Comparison of ENCODE assay signal across 28 cellular contexts in genomic region chr11:12531681-12532080, GRCh38.
"Had no signal": no experiment of that assay in that cellular context is flagged by ENCODE, and none has a peak within 500 bp of the region (broad histone marks: within the 10 kb centered on the region; RNA-seq: fewer than 3 reads in every experiment).

No MANE protein-coding gene starts in this region.

- H3K27ac Mint-ChIP-seq: activated naive CD8-positive, alpha-beta T cell treated with anti-CD3 and anti-CD28 coated beads, Interleukin-2, amount 50 U/mL, for 24 hours; nephron; progenitor cell of endocrine pancreas; stimulated activated naive B cell treated with anti-CD40 and anti-IgM and Interleukin-4, amounts not matched to agents 10 μg/mL and 1 μg/mL and 100 μg/mL, for 72 hours; T-helper 1 cell treated with Interleukin-12 subunit alpha and Interleukin-12 subunit beta and Interleukin-4 antibody, amounts not matched to agents 30 μg/mL and 1 μg/mL, for 36 hours had no signal

- H3K4me3 ChIP-seq: breast epithelium, heart right ventricle, right lobe of liver, stomach, tibial nerve had no signal

- H3K9me3 ChIP-seq: breast epithelium, heart right ventricle, neutrophil, right lobe of liver, stomach, tibial nerve had no signal

- H3K27ac ChIP-seq: breast epithelium, heart right ventricle, neutrophil, right lobe of liver, stomach, tibial nerve, WERI-Rb-1 had no signal

- H3K4me1 ChIP-seq: breast epithelium had no signal

- H3K27me3 ChIP-seq: breast epithelium, heart right ventricle, right lobe of liver, stomach, tibial nerve had no signal

- H3K9me3 Mint-ChIP-seq: activated naive CD8-positive, alpha-beta T cell treated with anti-CD3 and anti-CD28 coated beads, Interleukin-2, amount 50 U/mL, for 24 hours; central memory CD8-positive, alpha-beta T cell; nephron; stimulated activated naive B cell treated with anti-CD40 and anti-IgM and Interleukin-4, amounts not matched to agents 10 μg/mL and 1 μg/mL and 100 μg/mL, for 72 hours; T-helper 1 cell treated with Interleukin-12 subunit alpha and Interleukin-12 subunit beta and Interleukin-4 antibody, amounts not matched to agents 30 μg/mL and 1 μg/mL, for 36 hours had no signal

- H3K4me3 Mint-ChIP-seq: activated naive CD8-positive, alpha-beta T cell treated with anti-CD3 and anti-CD28 coated beads, Interleukin-2, amount 50 U/mL, for 24 hours; central memory CD8-positive, alpha-beta T cell; nephron; stimulated activated naive B cell treated with anti-CD40 and anti-IgM and Interleukin-4, amounts not matched to agents 10 μg/mL and 1 μg/mL and 100 μg/mL, for 72 hours; T-helper 1 cell treated with Interleukin-12 subunit alpha and Interleukin-12 subunit beta and Interleukin-4 antibody, amounts not matched to agents 30 μg/mL and 1 μg/mL, for 36 hours had no signal

- H3K4me1 Mint-ChIP-seq: activated naive CD8-positive, alpha-beta T cell treated with anti-CD3 and anti-CD28 coated beads, Interleukin-2, amount 50 U/mL, for 24 hours; central memory CD8-positive, alpha-beta T cell; nephron; stimulated activated naive B cell treated with anti-CD40 and anti-IgM and Interleukin-4, amounts not matched to agents 10 μg/mL and 1 μg/mL and 100 μg/mL, for 72 hours had no signal

- H3K36me3 ChIP-seq: breast epithelium, neutrophil, right lobe of liver, WERI-Rb-1 had no signal

- ATAC-seq: activated CD4-positive, CD25-positive, alpha-beta regulatory T cell treated with anti-CD3 and anti-CD28 coated beads, Interleukin-2, amount 50 U/mL, for 24 hours; activated naive CD8-positive, alpha-beta T cell treated with anti-CD3 and anti-CD28 coated beads, Interleukin-2, amount 50 U/mL, for 24 hours; heart right ventricle; left ventricle myocardium superior; right lobe of liver; stimulated activated naive B cell treated with anti-CD40 and anti-IgM and Interleukin-4, amounts not matched to agents 10 μg/mL and 1 μg/mL and 100 μg/mL, for 72 hours had no signal

- H3K36me3 Mint-ChIP-seq: stimulated activated naive B cell treated with anti-CD40 and anti-IgM and Interleukin-4, amounts not matched to agents 10 μg/mL and 1 μg/mL and 100 μg/mL, for 72 hours had no signal

- DNase-seq: activated CD4-positive, alpha-beta T cell treated with anti-CD3 and anti-CD28 coated beads for 48 hours; activated CD4-positive, alpha-beta T cell treated with anti-CD3 and anti-CD28 coated beads, Interleukin-2, amount 50 U/mL, for 48 hours; activated CD8-positive, alpha-beta memory T cell treated with anti-CD3 and anti-CD28 coated beads, Interleukin-2, amount 50 U/mL, for 4 hours; activated gamma-delta T cell treated with Interleukin-2 at 50 U/mL for 16 hours; activated naive CD4-positive, alpha-beta T cell treated with anti-CD3 and anti-CD28 coated beads, Interleukin-2, amount 50 U/mL, for 16 hours; activated naive CD8-positive, alpha-beta T cell treated with anti-CD3 and anti-CD28 coated beads, Interleukin-2, amount 50 U/mL, for 24 hours; activated T-cell treated with anti-CD3 and anti-CD28 coated beads, Interleukin-2, amount 50 U/mL, for 1 hour; dermis blood vessel endothelial cell; effector CD4-positive, alpha-beta T cell; foreskin melanocyte; heart right ventricle; left ventricle myocardium superior; right lobe of liver; stimulated activated CD4-positive, alpha-beta T cell treated with anti-CD3 and anti-CD28 coated beads, Interleukin-15, amount 100 ng/mL, for 24 hours; stimulated activated CD4-positive, alpha-beta T cell treated with anti-CD3 and anti-CD28 coated beads, Interleukin-2, amount 100 ng/mL, for 24 hours; stimulated activated naive B cell treated with anti-CD40 and anti-IgM and Interleukin-4, amounts not matched to agents 10 μg/mL and 1 μg/mL and 100 μg/mL, for 72 hours; stomach; SW 1271; T-helper 9 cell; WERI-Rb-1 had no signal
